In genomic region chr1:11114966-11115365, GRCh38 we compare ENCODE assay signal across 18 cellular contexts.
"Had no signal": no experiment of that assay in that cellular context is flagged by ENCODE, and none has a peak within 500 bp of the region (broad histone marks: within the 10 kb centered on the region; RNA-seq: fewer than 3 reads in every experiment).

No MANE protein-coding gene starts in this region.

- ATAC-seq: left lobe of liver; right cardiac atrium; stimulated activated naive CD8-positive, alpha-beta T cell treated with anti-CD3 and anti-CD28 coated beads, Interleukin-15, amount 100 ng/mL, for 72 hours had no signal

- H3K27ac Mint-ChIP-seq: memory B cell; natural killer cell; neural progenitor cell; stimulated activated naive CD8-positive, alpha-beta T cell treated with anti-CD3 and anti-CD28 coated beads, Interleukin-15, amount 100 ng/mL, for 72 hours had no signal

- H3K9me3 ChIP-seq: prostate gland, spleen, thyroid gland had no signal

- H3K9me3 Mint-ChIP-seq: memory B cell; natural killer cell; neural progenitor cell; stimulated activated naive CD8-positive, alpha-beta T cell treated with anti-CD3 and anti-CD28 coated beads, Interleukin-15, amount 100 ng/mL, for 72 hours had no signal

- H3K27me3 Mint-ChIP-seq: memory B cell; stimulated activated naive CD8-positive, alpha-beta T cell treated with anti-CD3 and anti-CD28 coated beads, Interleukin-15, amount 100 ng/mL, for 72 hours had no signal

- H3K4me3 ChIP-seq: dorsolateral prefrontal cortex, lung, neural progenitor cell, prostate gland, skin epidermis, spleen, thyroid gland had no signal

- H3K4me1 Mint-ChIP-seq: memory B cell; natural killer cell; neural progenitor cell; stimulated activated naive CD8-positive, alpha-beta T cell treated with anti-CD3 and anti-CD28 coated beads, Interleukin-15, amount 100 ng/mL, for 72 hours had no signal

- H3K27ac ChIP-seq: dorsolateral prefrontal cortex, neural progenitor cell, parathyroid adenoma, prostate gland, skin epidermis, spleen, thyroid gland had no signal

- H3K4me1 ChIP-seq: neural progenitor cell, parathyroid adenoma, prostate gland, spleen, thyroid gland had no signal

- H3K4me3 Mint-ChIP-seq: memory B cell; natural killer cell; neural progenitor cell; stimulated activated naive CD8-positive, alpha-beta T cell treated with anti-CD3 and anti-CD28 coated beads, Interleukin-15, amount 100 ng/mL, for 72 hours had no signal

- DNase-seq: dorsolateral prefrontal cortex; effector CD4-positive, alpha-beta T cell; hypothalamus; kidney; natural killer cell; right cardiac atrium; spleen; stimulated activated naive CD4-positive, alpha-beta T cell; stimulated activated naive CD8-positive, alpha-beta T cell treated with anti-CD3 and anti-CD28 coated beads, Interleukin-15, amount 100 ng/mL, for 72 hours; thyroid gland; trophoblast cell had no signal
